In the genomic region with DNA sequence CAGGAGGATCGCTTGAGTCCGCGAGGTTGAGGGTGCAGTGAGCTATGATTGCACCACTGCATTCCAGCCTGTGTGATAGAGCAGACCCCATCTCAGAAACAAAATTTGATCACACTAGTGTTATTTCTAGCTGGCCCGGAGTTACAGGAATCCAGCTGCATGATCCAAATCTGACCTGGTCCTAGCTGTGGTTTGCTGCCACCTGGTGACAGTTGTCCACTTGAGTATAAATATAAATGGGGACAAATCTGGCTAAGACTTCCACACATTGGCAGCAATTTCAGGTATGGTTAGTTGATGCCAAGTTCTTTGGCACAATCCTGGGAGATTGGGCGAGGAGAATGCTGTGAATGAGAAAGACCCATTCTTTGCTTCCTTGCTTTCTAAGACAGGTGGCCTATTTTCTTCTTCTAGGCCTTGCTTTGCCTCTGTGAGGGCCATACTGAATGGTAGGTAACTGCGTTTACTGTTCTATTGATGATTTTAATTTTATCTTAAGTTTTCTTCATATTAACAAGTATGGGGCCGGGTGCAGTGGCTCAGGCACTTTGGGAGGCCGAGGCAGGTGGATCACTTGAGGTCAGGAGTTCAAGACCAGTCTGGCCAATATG, we compare ENCODE assay signal across 9 cellular contexts. TPM values are rescaled to one million over a fixed set of nuclear protein-coding genes. Genes with fewer than 3 reads are reported as not detected.
A peak's percentile ranks its signal among the peaks of the same experiment; 100 is the strongest.
DNase-seq lines count a peak whose midpoint lies in the region; ATAC-seq, FAIRE-seq and TF ChIP-seq lines count a peak whose summit lies in the region.
"Had no signal": no experiment of that assay in that cellular context is flagged by ENCODE, and none has a peak within 500 bp of the region (broad histone marks: within the 10 kb centered on the region; RNA-seq: fewer than 3 reads in every experiment).

No MANE protein-coding gene starts in this region.

- H2AFZ ChIP-seq in PC-3 (ENCODE audit: low read length) (no peak overlapping the region), osteoblast (ENCODE audit: low read length) (no peak overlapping the region)

- peak; percentile 36 for FAIRE-seq in A549 (lab: Jason Lieb, UNC)

- H3K9ac ChIP-seq in PC-3 (ENCODE audit: low read length), result no peak overlapping the region

- TF ChIP-seq POLR2A in A549 (IDR thresholded peaks at IDR 0.05; ENCODE audit: low read length), result no peak
- TF ChIP-seq POLR2A in uterus (IDR thresholded peaks at IDR 0.05), result no peak

- POLR2A ChIA-PET in A549 (lab: Yijun Ruan, JAX) (interaction anchor here (1.0 kb wide), 1 partner anchor 38 kb away, joined by 4 read pairs; no protein-coding TSS in a partner anchor), PC-3 (lab: Charles Lee; ENCODE audit: unreplicated experiment) (no interaction called here)

- no peak overlapping the region for H3K4me3 Mint-ChIP-seq in activated naive CD4-positive, alpha-beta T cell treated with anti-CD3 and anti-CD28 coated beads for 36 hours
- H3K4me3 Mint-ChIP-seq: natural killer cell treated with Interleukin-12 subunit alpha and Interleukin-12 subunit beta and Interleukin-15 and Interleukin-18, amount 100 ng/mL, for 72 hours had no signal

- CTCF ChIA-PET in A549 (lab: Yijun Ruan, JAX), result interaction anchor here (0.6 to 6.6 kb wide), 32 partner anchors 9 to 169 kb away, joined by 3 to 90 read pairs (median 4); a partner anchor contains a TSS
- CTCF ChIA-PET in PC-3 (lab: Charles Lee), result interaction anchor here (1.0 kb wide), 2 partner anchors 38 to 114 kb away, joined by 4 to 10 read pairs; no protein-coding TSS in a partner anchor
- CTCF ChIA-PET in activated naive CD4-positive, alpha-beta T cell treated with anti-CD3 and anti-CD28 coated beads for 36 hours (lab: Charles Lee), result interaction anchor here (0.6 to 2.2 kb wide), 5 partner anchors 27 to 478 kb away, joined by 3 to 31 read pairs (median 3); no protein-coding TSS in a partner anchor

- TF ChIP-seq CTCF in A549 (IDR thresholded peaks at IDR 0.05) (peak; percentile 83), GM12872 (IDR thresholded peaks at IDR 0.05; ENCODE audit: insufficient read depth, low read depth, low read length) (peak; percentile 64), PC-3 (conservative IDR thresholded peaks at IDR 0.05; ENCODE audit: low read depth, low read length) (peak; percentile 72), osteoblast (IDR thresholded peaks at IDR 0.05; ENCODE audit: extremely low read depth, low read depth, low read length) (peak; percentile 47), uterus (IDR thresholded peaks at IDR 0.05) (peak; percentile 43 to 67 (median 58))

- no peaks in the 10 kb centered on the region for H3K27me3 ChIP-seq in PC-3 (ENCODE audit: low read length)
- H3K27me3 ChIP-seq in osteoblast (ENCODE audit: insufficient read depth, low read length), result no peaks in the 10 kb centered on the region
- no peaks in the 10 kb centered on the region for H3K27me3 ChIP-seq in uterus

- 67% methylated on average over 8 of the region's 8 CpGs for WGBS in A549 (ENCODE audit: missing lambda C conversion rate)

- H3K4me3 ChIP-seq in A549, result no peak overlapping the region
- no peak overlapping the region for H3K4me3 ChIP-seq in PC-3 (ENCODE audit: low read length)
- H3K4me3 ChIP-seq in osteoblast (ENCODE audit: insufficient read depth, low read length), result no peak overlapping the region
- H3K4me3 ChIP-seq in uterus, result no peak overlapping the region

- no peaks in the 10 kb centered on the region for H3K9me3 Mint-ChIP-seq in activated naive CD4-positive, alpha-beta T cell treated with anti-CD3 and anti-CD28 coated beads for 36 hours
- H3K9me3 Mint-ChIP-seq: natural killer cell treated with Interleukin-12 subunit alpha and Interleukin-12 subunit beta and Interleukin-15 and Interleukin-18, amount 100 ng/mL, for 72 hours had no signal

- H3K27ac ChIP-seq in A549 (peak overlapping the region in 1 of 2 experiments; percentile 59; a peak in 1 of 6 replicates), PC-3 (ENCODE audit: low read length) (no peak overlapping the region), osteoblast (ENCODE audit: low read depth, low read length) (no peak overlapping the region), uterus (peak overlapping the region in 1 of 2 donors; percentile 27)

- H3K36me3 ChIP-seq in PC-3 (ENCODE audit: low read depth, low read length) (no peaks in the 10 kb centered on the region), osteoblast (ENCODE audit: insufficient read depth, low read length) (no peaks in the 10 kb centered on the region), uterus (no peaks in the 10 kb centered on the region)

- H3K4me1 ChIP-seq in A549 (peaks cover 66% of the 10 kb centered on the region), PC-3 (ENCODE audit: insufficient read depth, low read length) (peaks cover 32% of the 10 kb centered on the region), osteoblast (ENCODE audit: insufficient read depth, low read length) (peaks cover 15% of the 10 kb centered on the region), uterus (peaks cover 12 to 13% of the 10 kb centered on the region in 2 donors)

- ATAC-seq in A549, result peak; percentile 81 to 90
- peak; percentile 40 for ATAC-seq in PC-3

- H4K20me1 ChIP-seq in PC-3 (ENCODE audit: low read length) (peaks cover 13% of the 10 kb centered on the region; the same call in 1 of the 2 replicates), osteoblast (ENCODE audit: insufficient read depth, low read length) (peaks cover 74% of the 10 kb centered on the region)

- intact Hi-C loops in PC-3 (cut with micrococcal nuclease), result loop anchor here (1.0 kb wide), 1 partner anchor 39 kb away; no protein-coding TSS in a partner anchor
- intact Hi-C loops in activated naive CD4-positive, alpha-beta T cell treated with anti-CD3 and anti-CD28 coated beads for 36 hours (cut with micrococcal nuclease), result loop anchor here (1.0 kb wide), 1 partner anchor 38 kb away; no protein-coding TSS in a partner anchor
- intact Hi-C loops in uterus (cut with DNase I; ENCODE audit: low total_unique reads), result loop anchor here (5.0 kb wide), 1 partner anchor 40 kb away; no protein-coding TSS in a partner anchor

- peaks cover 3% of the 10 kb centered on the region for H3K36me3 Mint-ChIP-seq in activated naive CD4-positive, alpha-beta T cell treated with anti-CD3 and anti-CD28 coated beads for 36 hours (ENCODE audit: low read depth)
- H3K36me3 Mint-ChIP-seq: natural killer cell treated with Interleukin-12 subunit alpha and Interleukin-12 subunit beta and Interleukin-15 and Interleukin-18, amount 100 ng/mL, for 72 hours had no signal

- TF ChIP-seq RAD21 in A549 (conservative IDR thresholded peaks at IDR 0.05 in 1 of 2, IDR thresholded peaks at IDR 0.05 in 1 of 2), result peak; percentile 85 to 87

- no peaks in the 10 kb centered on the region for H3K9me2 ChIP-seq in PC-3 (replicated peaks; ENCODE audit: low read length)

- peaks cover 37% of the 10 kb centered on the region for H3K4me1 Mint-ChIP-seq in activated naive CD4-positive, alpha-beta T cell treated with anti-CD3 and anti-CD28 coated beads for 36 hours (ENCODE audit: low read depth)

- no peak overlapping the region for H3K27ac Mint-ChIP-seq in activated naive CD4-positive, alpha-beta T cell treated with anti-CD3 and anti-CD28 coated beads for 36 hours

- H3K9me3 ChIP-seq in A549, result no peaks in the 10 kb centered on the region
- H3K9me3 ChIP-seq in PC-3 (ENCODE audit: low read length), result no peaks in the 10 kb centered on the region
- H3K9me3 ChIP-seq in osteoblast (ENCODE audit: low read depth, low read length), result no peaks in the 10 kb centered on the region
- H3K9me3 ChIP-seq in uterus, result no peaks in the 10 kb centered on the region

- no peak for TF ChIP-seq EP300 in A549 (IDR thresholded peaks at IDR 0.05)

- H3K79me2 ChIP-seq in PC-3 (ENCODE audit: low read length), result peaks cover 100% of the 10 kb centered on the region
- peaks cover 97% of the 10 kb centered on the region for H3K79me2 ChIP-seq in osteoblast (ENCODE audit: insufficient read depth, low read length)

- DNase-seq in A549 (ENCODE audit: low read depth in 1 of 2, low spot score in 1 of 2) (peak; percentile 47 to 75), PC-3 (peak; percentile 66), glomerular endothelial cell (ENCODE audit: extremely low read depth, low read depth, low spot score) (peak; percentile 33), osteoblast (ENCODE audit: insufficient read length, low spot score, missing footprints) (peak; percentile 17), uterus (peak; percentile 49 to 59), NCI-H1694 (lab: John Stamatoyannopoulos, UW) (no peak)
- DNase-seq in activated naive CD4-positive, alpha-beta T cell treated with anti-CD3 and anti-CD28 coated beads for 36 hours, result peak; percentile 71

- peaks cover 9% of the 10 kb centered on the region for H3F3A ChIP-seq in PC-3 (ENCODE audit: low read length, unreplicated experiment)

- peak overlapping the region; percentile 61 for H3K4me2 ChIP-seq in A549
- peak overlapping the region; percentile 10; the same call in 1 of the 2 replicates for H3K4me2 ChIP-seq in PC-3 (ENCODE audit: low read length)
- H3K4me2 ChIP-seq in osteoblast (ENCODE audit: insufficient read depth, low read length), result no peak overlapping the region

- H3K27me3 Mint-ChIP-seq in activated naive CD4-positive, alpha-beta T cell treated with anti-CD3 and anti-CD28 coated beads for 36 hours (ENCODE audit: low read depth), result no peaks in the 10 kb centered on the region
- H3K27me3 Mint-ChIP-seq: natural killer cell treated with Interleukin-12 subunit alpha and Interleukin-12 subunit beta and Interleukin-15 and Interleukin-18, amount 100 ng/mL, for 72 hours had no signal

- BruUV-seq in PC-3 (replicated peaks; lab: Mats Ljungman, UMichigan), result no TSS peak

TF ChIP-seq in A549, 52 proteins besides CTCF, POLR2A, EP300 and RAD21 (continues in another document):
- peak; percentile 82 for TF ChIP-seq SMC3 (IDR thresholded peaks at IDR 0.05)

RNA-seq across cellular contexts. Expression of a gene that starts 35.4 kb away (rescaled TPM):
- polyA plus RNA-seq in A549 (2011; rRNA removed) (44.9 and 48.1 TPM in 2 replicates), A549 (2017; fragmentation: RNase III; extraction: RNeasy Plus Mini Kit Qiagen cat#74134 plus additional on column Dnase treatment) (37.9 to 41.7 TPM (median 41.2 TPM) in 3 replicates)
- polyA plus RNA-seq in A549 (2012; cell fraction: cytosol; rRNA removed), result 19.9 and 20.4 TPM in 2 replicates
- 10.2 and 11.6 TPM in 2 replicates for polyA plus RNA-seq in A549 (2012; cell fraction: nucleus; rRNA removed)
- 34.8 and 36.2 TPM in 2 replicates for polyA minus RNA-seq in A549 (2011; rRNA and poly(A)+ RNA removed)
- total RNA-seq in PC-3 (2014; rRNA removed) (18.4 and 20.9 TPM in 2 replicates), glomerular endothelial cell (42.3 and 49.7 TPM in 2 replicates), osteoblast (21.4 and 22.4 TPM in 2 replicates), uterus (10 to 100 TPM in 3 of 4 donors, 1 to 10 TPM in 1; 5.4 to 46.9 (median 22.1) TPM)
- 10 to 100 TPM; 44.2 to 46.9 TPM for total RNA-seq in activated naive CD4-positive, alpha-beta T cell treated with anti-CD3 and anti-CD28 coated beads for 36 hours

RNA-seq across cellular contexts. Expression of a gene that starts 57.0 kb away (rescaled TPM):
- polyA plus RNA-seq in A549 (2011; rRNA removed) (2.0 and 3.3 TPM in 2 replicates), A549 (2017; fragmentation: RNase III; extraction: RNeasy Plus Mini Kit Qiagen cat#74134 plus additional on column Dnase treatment) (1.9 to 4.3 TPM (median 4.0 TPM) in 3 replicates)
- 1.0 and 1.2 TPM in 2 replicates for polyA plus RNA-seq in A549 (2012; cell fraction: cytosol; rRNA removed)
- 0.59 and 1.3 TPM in 2 replicates for polyA plus RNA-seq in A549 (2012; cell fraction: nucleus; rRNA removed)
- polyA minus RNA-seq in A549 (2011; rRNA and poly(A)+ RNA removed), result 2.9 and 3.7 TPM in 2 replicates
- total RNA-seq in PC-3 (2014; rRNA removed) (225 and 240 TPM in 2 replicates), glomerular endothelial cell (26.7 and 26.8 TPM in 2 replicates), osteoblast (2.2 and 3.5 TPM in 2 replicates), uterus (not detected)
- total RNA-seq in activated naive CD4-positive, alpha-beta T cell treated with anti-CD3 and anti-CD28 coated beads for 36 hours, result not detected
